Comparison of ENCODE assay signal across 23 cellular contexts in genomic region chr7:3859436-3859835, GRCh38.
"Had no signal": no experiment of that assay in that cellular context is flagged by ENCODE, and none has a peak within 500 bp of the region (broad histone marks: within the 10 kb centered on the region; RNA-seq: fewer than 3 reads in every experiment).

No MANE protein-coding gene starts in this region.

- H3K4me3 Mint-ChIP-seq: IgD-negative memory B cell, T-cell had no signal

- H3K9me3 ChIP-seq: MG63 had no signal

- H3K9me3 Mint-ChIP-seq: T-cell had no signal

- H3K4me3 ChIP-seq: K562, MG63 had no signal

- H3K27me3 ChIP-seq: MG63 had no signal

- H3K36me3 Mint-ChIP-seq: IgD-negative memory B cell, T-cell had no signal

- H3K36me3 ChIP-seq: MG63 had no signal

- FAIRE-seq: K562, RCC 7860 had no signal

- H3K4me1 Mint-ChIP-seq: T-cell had no signal

- DNase-seq: MG63, NCI-H1092, NCI-H1105 treated with DMSO at 0.1 percent for 48 hours, NCI-H1417 treated with DMSO at 0.1 percent for 48 hours, NCI-H146, NCI-H1694 treated with DMSO at 0.1 percent for 48 hours, NCI-H1930, NCI-H2081, NCI-H2171, NCI-H226, NCI-H446, NCI-H510A, NCI-H524 treated with DMSO at 0.1 percent for 48 hours, NCI-H774, Right ventricle myocardium superior, RPMI8226, SIG-M5, SK-N-SH, SW 1271, T-cell had no signal

- ATAC-seq: K562, T-cell had no signal

- H3K27ac Mint-ChIP-seq: IgD-negative memory B cell had no signal
